Comparison of ENCODE assay signal across 22 cellular contexts in the genomic region with DNA sequence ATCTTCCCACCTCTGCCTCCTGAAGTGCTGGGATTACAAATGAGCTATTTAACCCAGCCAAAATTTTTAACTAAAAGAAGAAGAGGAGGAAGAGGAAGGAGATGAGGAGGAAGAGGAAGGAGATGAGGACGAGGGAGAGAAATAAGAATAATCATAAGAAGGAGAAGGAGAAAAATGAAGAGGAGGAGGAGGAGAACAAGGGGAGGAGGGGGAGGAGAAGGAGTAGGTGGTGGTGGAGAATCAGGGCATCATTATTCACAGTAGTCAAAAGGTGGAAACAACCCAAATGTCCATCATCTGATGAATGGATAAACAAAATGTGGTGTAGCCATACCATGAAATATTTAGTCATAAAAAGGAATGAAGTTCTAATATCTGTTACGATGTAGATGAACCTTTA. TPM values are rescaled to one million over a fixed set of nuclear protein-coding genes. Genes with fewer than 3 reads are reported as not detected.
"Had no signal": no experiment of that assay in that cellular context is flagged by ENCODE, and none has a peak within 500 bp of the region (broad histone marks: within the 10 kb centered on the region; RNA-seq: fewer than 3 reads in every experiment).

No MANE protein-coding gene starts in this region.

- H3K27ac ChIP-seq: coronary artery, dorsolateral prefrontal cortex, epithelial cell of prostate, esophagus squamous epithelium, gastrocnemius medialis, heart right ventricle, left lung, lower lobe of right lung had no signal

- H3K36me3 ChIP-seq: esophagus squamous epithelium, gastrocnemius medialis, heart right ventricle, left lung, lower lobe of right lung had no signal

- DNase-seq: dorsolateral prefrontal cortex; effector CD4-positive, alpha-beta T cell; effector memory CD4-positive, alpha-beta T cell; erythroblast; esophagus squamous epithelium; foreskin fibroblast; foreskin melanocyte; gastrocnemius medialis; glutamatergic neuron; head of caudate nucleus; heart right ventricle; hippocampal formation; left cardiac atrium; left lung; left ventricle myocardium superior; lower lobe of right lung; mesendoderm; midbrain; naive thymus-derived CD4-positive, alpha-beta T cell had no signal

- H3K4me1 ChIP-seq: esophagus squamous epithelium, gastrocnemius medialis, left lung had no signal

- H3K4me3 ChIP-seq: coronary artery, dorsolateral prefrontal cortex, esophagus squamous epithelium, gastrocnemius medialis, heart right ventricle, left lung, lower lobe of right lung had no signal

- H3K9me3 ChIP-seq: esophagus squamous epithelium, gastrocnemius medialis, heart right ventricle, left lung, lower lobe of right lung had no signal

- ATAC-seq: esophagus mucosa; gastrocnemius medialis; left cardiac atrium; left lung; left ventricle myocardium superior; lower lobe of right lung; naive thymus-derived CD4-positive, alpha-beta T cell had no signal

RNA-seq across cellular contexts. Expression of a gene that starts 21.2 kb away (rescaled TPM):
- total RNA-seq: gastrocnemius medialis, left ventricle myocardium superior had no signal
